Comparison of ENCODE assay signal across 1 cellular context in the genomic region with DNA sequence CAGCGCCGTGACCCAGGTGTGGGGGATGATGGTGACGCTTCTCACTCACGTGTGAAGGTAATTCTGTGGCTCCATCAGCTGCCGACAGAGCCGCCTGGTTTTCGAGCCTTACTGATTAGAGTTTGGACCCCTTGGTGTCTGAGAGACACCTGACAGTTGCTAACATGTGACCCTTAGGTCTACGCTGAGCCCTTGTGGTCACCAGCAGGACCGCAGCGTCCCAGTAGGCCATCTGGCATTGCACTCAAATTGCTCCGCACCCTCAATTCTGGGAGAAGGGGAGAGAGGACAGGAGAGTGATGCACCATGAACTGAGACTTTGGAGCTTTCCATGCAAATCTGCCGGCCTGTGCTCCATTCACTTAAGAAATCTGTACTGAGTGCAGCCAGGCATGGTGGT.
TF ChIP-seq lines count a peak whose summit lies in the region.

No MANE protein-coding gene starts in this region.

TF ChIP-seq in GM23338, 12 proteins besides CTCF, POLR2A, EP300 and RAD21:
- TF ChIP-seq POLR2AphosphoS5 (IDR thresholded peaks at IDR 0.05; ENCODE audit: low read depth) (no peak), ZNF114 (CRISPR knock-in tag; IDR thresholded peaks at IDR 0.05) (no peak), EZH2phosphoT487 (IDR thresholded peaks at IDR 0.05; ENCODE audit: unreplicated experiment) (no peak), ZNF462 (CRISPR knock-in tag; IDR thresholded peaks at IDR 0.05) (no peak), NANOG (IDR thresholded peaks at IDR 0.05; ENCODE audit: borderline replicate concordance) (no peak), JUNB (IDR thresholded peaks at IDR 0.05; ENCODE audit: unreplicated experiment) (no peak), CREB1 (CRISPR knock-in tag; IDR thresholded peaks at IDR 0.05; ENCODE audit: low read depth) (no peak), ZNF331 (CRISPR knock-in tag; IDR thresholded peaks at IDR 0.05; ENCODE audit: low read depth) (no peak), EZH2 (IDR thresholded peaks at IDR 0.05; ENCODE audit: low read depth, unreplicated experiment) (no peak), STAT1 (IDR thresholded peaks at IDR 0.05; ENCODE audit: unreplicated experiment) (no peak)
- TF ChIP-seq, protein P1, sequence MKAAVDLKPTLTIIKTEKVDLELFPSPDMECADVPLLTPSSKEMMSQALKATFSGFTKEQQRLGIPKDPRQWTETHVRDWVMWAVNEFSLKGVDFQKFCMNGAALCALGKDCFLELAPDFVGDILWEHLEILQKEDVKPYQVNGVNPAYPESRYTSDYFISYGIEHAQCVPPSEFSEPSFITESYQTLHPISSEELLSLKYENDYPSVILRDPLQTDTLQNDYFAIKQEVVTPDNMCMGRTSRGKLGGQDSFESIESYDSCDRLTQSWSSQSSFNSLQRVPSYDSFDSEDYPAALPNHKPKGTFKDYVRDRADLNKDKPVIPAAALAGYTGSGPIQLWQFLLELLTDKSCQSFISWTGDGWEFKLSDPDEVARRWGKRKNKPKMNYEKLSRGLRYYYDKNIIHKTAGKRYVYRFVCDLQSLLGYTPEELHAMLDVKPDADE (IDR thresholded peaks at IDR 0.05), result no peak
TF ChIP-seq in GM23338: peak in this region for 0.
